9 cellular contexts compared by ENCODE assay signal in the genomic region with DNA sequence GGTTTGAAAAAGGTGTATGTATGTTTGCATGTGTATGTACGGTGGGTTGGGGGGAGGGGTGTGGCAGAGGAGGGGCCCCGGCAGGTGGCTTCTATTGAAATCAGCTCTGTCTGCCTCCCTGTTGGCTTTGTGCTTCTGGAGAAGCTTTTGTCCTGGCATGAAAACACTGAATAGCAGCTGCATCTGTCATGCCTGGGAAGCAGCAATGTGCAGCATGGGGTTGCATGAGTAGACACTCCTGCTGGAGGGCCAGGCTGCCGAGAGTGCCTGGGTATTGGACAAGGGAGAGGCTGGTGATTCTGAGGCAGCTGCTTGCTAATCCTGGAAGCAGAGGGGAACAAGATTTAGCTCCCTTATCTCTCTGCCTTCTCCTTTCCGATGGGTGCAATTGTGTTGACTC. TPM values are rescaled to one million over a fixed set of nuclear protein-coding genes. Genes with fewer than 3 reads are reported as not detected.
DNase-seq lines count a peak whose midpoint lies in the region; ATAC-seq and TF ChIP-seq lines count a peak whose summit lies in the region.
"Had no signal": no experiment of that assay in that cellular context is flagged by ENCODE, and none has a peak within 500 bp of the region (broad histone marks: within the 10 kb centered on the region; RNA-seq: fewer than 3 reads in every experiment).

No MANE protein-coding gene starts in this region.

- H3K4me1 ChIP-seq in adipocyte (ENCODE audit: control insufficient read depth, insufficient read depth, low read length), result peaks cover 85% of the 10 kb centered on the region
- H3K4me1 ChIP-seq in CD8-positive, alpha-beta memory T cell (ENCODE audit: insufficient read depth, low read length), result peaks cover 71% of the 10 kb centered on the region

- H3K27me3 ChIP-seq in adipocyte (replicated peaks; ENCODE audit: control insufficient read depth, insufficient read depth, low read length), result no peaks in the 10 kb centered on the region
- no peaks in the 10 kb centered on the region for H3K27me3 ChIP-seq in CD8-positive, alpha-beta memory T cell (ENCODE audit: insufficient read depth, low read length, poor library complexity, severe bottlenecking)

- H3K36me3 Mint-ChIP-seq in CD8-positive, alpha-beta memory T cell, result peaks cover 0 to 4% (median 2%) of the 10 kb centered on the region in 3 donors

- H3K36me3 ChIP-seq in adipocyte (ENCODE audit: control insufficient read depth, insufficient read depth, low read length, severe bottlenecking), result no peaks in the 10 kb centered on the region
- H3K36me3 ChIP-seq in CD8-positive, alpha-beta memory T cell (ENCODE audit: insufficient read depth, low read length), result no peaks in the 10 kb centered on the region

- CTCF ChIA-PET in CD8-positive, alpha-beta memory T cell (lab: Charles Lee), result interaction anchor here (1.1 to 1.8 kb wide), 6 partner anchors 16 to 277 kb away, joined by 3 to 5 read pairs (median 4); no protein-coding TSS in a partner anchor

- POLR2A ChIA-PET in CD8-positive, alpha-beta memory T cell (lab: Charles Lee), result no interaction called here

- ATAC-seq in HG03571 (IDR thresholded peaks at IDR 0.05; ENCODE audit: unreplicated experiment), result no peak

- peak; percentile 55 for DNase-seq in AG09309 (ENCODE audit: low read depth)
- DNase-seq in NCI-H128 (lab: John Stamatoyannopoulos, UW; ENCODE audit: unreplicated experiment), result peak; percentile 88
- DNase-seq in adipocyte (ENCODE audit: low read depth), result peak; percentile 75
- DNase-seq in kidney tubule cell (ENCODE audit: low spot score), result peak; percentile 68
- DNase-seq in H4 (ENCODE audit: low spot score), result no peak
- no peak for DNase-seq in CD8-positive, alpha-beta memory T cell
- no peak for DNase-seq in T-helper 9 cell

- TF ChIP-seq CTCF in AG09309 (IDR thresholded peaks at IDR 0.05; ENCODE audit: control insufficient read depth, insufficient read depth, low read depth, low read length, missing control alignments), result no peak

- peak overlapping the region in 3 of 7 donors; percentile 28 to 83 (median 29) for H3K4me3 Mint-ChIP-seq in CD8-positive, alpha-beta memory T cell

- peaks cover 0 to 2% of the 10 kb centered on the region in 2 donors for H3K27me3 Mint-ChIP-seq in CD8-positive, alpha-beta memory T cell

- no peaks in the 10 kb centered on the region for H3K9me3 Mint-ChIP-seq in CD8-positive, alpha-beta memory T cell

- no peak overlapping the region for H3K27ac ChIP-seq in CD8-positive, alpha-beta memory T cell (ENCODE audit: low read depth, low read length)
- H3K27ac ChIP-seq: SK-N-MC had no signal

- H3K27ac Mint-ChIP-seq in CD8-positive, alpha-beta memory T cell, result peak overlapping the region in 4 of 8 donors; percentile 7 to 94 (median 70)

- H3K9me3 ChIP-seq in adipocyte (ENCODE audit: control insufficient read depth, low read length), result no peaks in the 10 kb centered on the region
- no peaks in the 10 kb centered on the region for H3K9me3 ChIP-seq in CD8-positive, alpha-beta memory T cell (ENCODE audit: low read length)

- peak overlapping the region; percentile 73 for H3K9ac ChIP-seq in adipocyte (ENCODE audit: low read length)

- H3K4me3 ChIP-seq in AG09309 (ENCODE audit: control insufficient read depth, low read depth, low read length) (no peak overlapping the region), adipocyte (ENCODE audit: low read length) (peak overlapping the region; percentile 62)
- H3K4me3 ChIP-seq in CD8-positive, alpha-beta memory T cell (ENCODE audit: low read length), result no peak overlapping the region
- H3K4me3 ChIP-seq: SK-N-MC had no signal

- H3K4me1 Mint-ChIP-seq in CD8-positive, alpha-beta memory T cell, result peaks cover 93 to 97% (median 93%) of the 10 kb centered on the region in 3 donors

RNA-seq across cellular contexts. Expression of gene MAPKAPK2, which starts 20.5 kb away (rescaled TPM):
- total RNA-seq in H4 (2014; rRNA removed; shearing (Covaris generic)), result 11.8 and 12.7 TPM in 2 replicates
- 10 to 100 TPM; 78.4 to 79.1 TPM for total RNA-seq in CD8-positive, alpha-beta memory T cell
- 5.0 TPM for polyA plus RNA-seq in CD8-positive, alpha-beta memory T cell

Comparison
In these comparisons a context has a peak if more than half of its experiments do, and no peak if none do; other contexts are left out.
1. DNase-seq: peak in AG09309 (single experiment), NCI-H128 (single experiment), adipocyte (single experiment) and kidney tubule cell (single experiment); none in H4 (single experiment), CD8-positive, alpha-beta memory T cell (0 of 5) and T-helper 9 cell (single experiment).